ENCODE assay signal across 10 cellular contexts in the genomic region with DNA sequence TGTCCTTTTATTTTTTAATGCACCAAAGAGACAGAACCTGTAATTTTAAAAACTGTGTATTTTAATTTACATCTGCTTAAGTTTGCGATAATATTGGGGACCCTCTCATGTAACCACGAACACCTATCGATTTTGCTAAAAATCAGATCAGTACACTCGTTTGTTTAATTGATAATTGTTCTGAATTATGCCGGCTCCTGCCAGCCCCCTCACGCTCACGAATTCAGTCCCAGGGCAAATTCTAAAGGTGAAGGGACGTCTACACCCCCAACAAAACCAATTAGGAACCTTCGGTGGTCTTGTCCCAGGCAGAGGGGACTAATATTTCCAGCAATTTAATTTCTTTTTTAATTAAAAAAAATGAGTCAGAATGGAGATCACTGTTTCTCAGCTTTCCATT. TPM values are rescaled to one million over a fixed set of nuclear protein-coding genes. Genes with fewer than 3 reads are reported as not detected.
A peak's percentile ranks its signal among the peaks of the same experiment; 100 is the strongest.
DNase-seq lines count a peak whose midpoint lies in the region; ATAC-seq and TF ChIP-seq lines count a peak whose summit lies in the region.
"Had no signal": no experiment of that assay in that cellular context is flagged by ENCODE, and none has a peak within 500 bp of the region (broad histone marks: within the 10 kb centered on the region; RNA-seq: fewer than 3 reads in every experiment).

No MANE protein-coding gene starts in this region.

- no peak overlapping the region for H3K18ac ChIP-seq in neuronal stem cell (ENCODE audit: low read length)

- no peaks in the 10 kb centered on the region for H3K9me3 ChIP-seq in ES-I3 (ENCODE audit: control insufficient read depth, insufficient read depth, low read length)
- H3K9me3 ChIP-seq in fibroblast of lung (ENCODE audit: control insufficient read depth, insufficient read depth, low read depth, low read length), result no peaks in the 10 kb centered on the region
- peaks cover 0 to 5% of the 10 kb centered on the region in 2 donors for H3K9me3 ChIP-seq in neuronal stem cell (replicated peaks in 1 of 2; ENCODE audit: control insufficient read depth in 2 of 2, insufficient read depth in 1 of 2, low read depth in 1 of 2, low read length in 2 of 2)
- H3K9me3 ChIP-seq: prostate gland had no signal

- H2AFZ ChIP-seq in fibroblast of lung (ENCODE audit: low read length) (no peak overlapping the region), neuronal stem cell (ENCODE audit: low read length) (peak overlapping the region; percentile 74)

- no peaks in the 10 kb centered on the region for H3K9me3 Mint-ChIP-seq in T-cell

- H3K9ac ChIP-seq in ES-I3 (ENCODE audit: low read depth, low read length), result peak overlapping the region; percentile 62
- peak overlapping the region; percentile 67 for H3K9ac ChIP-seq in fibroblast of lung (ENCODE audit: insufficient read depth, low read length)
- no peak overlapping the region for H3K9ac ChIP-seq in neuronal stem cell (ENCODE audit: low read depth, low read length, poor library complexity)
- H3K9ac ChIP-seq: KMS-11 had no signal

- H4K20me1 ChIP-seq in fibroblast of lung (ENCODE audit: control insufficient read depth, extremely low read depth, insufficient read depth, low read length), result peaks cover 2% of the 10 kb centered on the region

- WGBS in neuronal stem cell (ENCODE audit: extremely low coverage in 2 of 2, insufficient read length in 2 of 2, insufficient replicate concordance in 1 of 2), 2 donors, result no CpG with 5 or more reads among the region's 9 CpGs

- H3K14ac ChIP-seq in neuronal stem cell (ENCODE audit: low read length), result no peak overlapping the region

- H2BK12ac ChIP-seq in neuronal stem cell (ENCODE audit: low read length), result no peak overlapping the region

- H2BK5ac ChIP-seq in neuronal stem cell (ENCODE audit: low read length), result no peak overlapping the region

- ATAC-seq in T-cell (replicated peaks in 1 of 4) (no peak), GM18498 (IDR thresholded peaks at IDR 0.05; ENCODE audit: unreplicated experiment) (no peak), HG02970 (IDR thresholded peaks at IDR 0.05; ENCODE audit: low FRiP score, unreplicated experiment) (no peak)

- no peaks in the 10 kb centered on the region for H3K36me3 Mint-ChIP-seq in T-cell

- H4K91ac ChIP-seq in neuronal stem cell (ENCODE audit: low read depth, low read length, poor library complexity), result no peak overlapping the region

- no peak for TF ChIP-seq CTCF in fibroblast of lung (conservative IDR thresholded peaks at IDR 0.05 in 1 of 2, IDR thresholded peaks at IDR 0.05 in 1 of 2; ENCODE audit: low read depth in 1 of 2, low read length in 2 of 2)

- peaks cover 19% of the 10 kb centered on the region for H3K79me1 ChIP-seq in neuronal stem cell (ENCODE audit: low read depth, low read length)

- peak overlapping the region; percentile 34 to 88 (median 63) for H3K4me3 Mint-ChIP-seq in T-cell

- peak overlapping the region; percentile 61 to 98 (median 76) for H3K4me3 ChIP-seq in fibroblast of lung (replicated peaks in 1 of 4; ENCODE audit: control extremely low read depth in 1 of 4, insufficient read depth in 1 of 4, low read depth in 3 of 4, low read length in 4 of 4)
- H3K4me3 ChIP-seq in neuronal stem cell (ENCODE audit: low read length in 2 of 2), result peak overlapping the region; percentile 64 to 65

- H3K27me3 ChIP-seq in fibroblast of lung (ENCODE audit: control insufficient read depth, insufficient read depth, low read length), result no peaks in the 10 kb centered on the region
- H3K27me3 ChIP-seq in neuronal stem cell (ENCODE audit: control insufficient read depth in 3 of 3, insufficient read depth in 3 of 3, low read depth in 1 of 3, low read length in 3 of 3), result peaks cover 0 to 51% (median 8%) of the 10 kb centered on the region in 3 experiments

- H2AK5ac ChIP-seq in neuronal stem cell (ENCODE audit: low read depth, low read length), result no peak overlapping the region

- H3K27ac ChIP-seq in fibroblast of lung (ENCODE audit: insufficient read depth, low read length) (peak overlapping the region; percentile 93), neuronal stem cell (replicated peaks; ENCODE audit: low read length) (no peak overlapping the region)
- H3K27ac ChIP-seq: KMS-11 had no signal

- no peak overlapping the region for H3K27ac Mint-ChIP-seq in T-cell

- H4K8ac ChIP-seq in neuronal stem cell (ENCODE audit: low read depth, low read length), result no peak overlapping the region

- CTCF ChIA-PET in T-cell (lab: Charles Lee), result no interaction called here

- peaks cover 32 to 51% of the 10 kb centered on the region in 2 donors for H3K27me3 Mint-ChIP-seq in T-cell

- H2BK15ac ChIP-seq in neuronal stem cell (ENCODE audit: low read length), result no peak overlapping the region

- peaks cover 6% of the 10 kb centered on the region for H3K36me3 ChIP-seq in ES-I3 (ENCODE audit: insufficient read depth, low read length)
- peaks cover 13% of the 10 kb centered on the region for H3K36me3 ChIP-seq in fibroblast of lung (ENCODE audit: control insufficient read depth, insufficient read depth, low read length)
- H3K36me3 ChIP-seq in neuronal stem cell (replicated peaks in 1 of 2; ENCODE audit: control insufficient read depth in 2 of 2, insufficient read depth in 2 of 2, low read length in 2 of 2), result peaks cover 11 to 13% of the 10 kb centered on the region in 2 donors
- H3K36me3 ChIP-seq: prostate gland had no signal

- H3K4me1 Mint-ChIP-seq in T-cell, result peaks cover 16 to 40% (median 36%) of the 10 kb centered on the region in 3 donors

- no peak overlapping the region for H2BK120ac ChIP-seq in neuronal stem cell (ENCODE audit: low read depth, low read length)

- peaks cover 13% of the 10 kb centered on the region; the same call in 1 of the 2 replicates for H3K4me1 ChIP-seq in ES-I3 (ENCODE audit: insufficient read depth, low read length)
- peaks cover 15% of the 10 kb centered on the region for H3K4me1 ChIP-seq in fibroblast of lung (ENCODE audit: control insufficient read depth, extremely low read depth, insufficient read depth, low read length)
- H3K4me1 ChIP-seq in neuronal stem cell (ENCODE audit: control insufficient read depth in 2 of 2, insufficient read depth in 1 of 2, low read depth in 1 of 2, low read length in 2 of 2), result peaks cover 18 to 28% of the 10 kb centered on the region in 2 donors

- no peak for DNase-seq in T-cell
- DNase-seq in fibroblast of lung (ENCODE audit: low read depth in 2 of 2), result no peak
- DNase-seq in neuronal stem cell (ENCODE audit: low spot score), result no peak
- no peak for DNase-seq in NCI-H2107 (lab: John Stamatoyannopoulos, UW)
- DNase-seq in activated CD4-positive, CD25-positive, alpha-beta regulatory T cell treated with anti-CD3 and anti-CD28 coated beads, Interleukin-2, amount 50 U/mL, for 72 hours, result no peak

- peaks cover 45% of the 10 kb centered on the region for H3K79me2 ChIP-seq in fibroblast of lung (ENCODE audit: control insufficient read depth, insufficient read depth, low read length)

- no peak overlapping the region for H3K23ac ChIP-seq in neuronal stem cell (ENCODE audit: low read depth, low read length, poor library complexity)

- POLR2A ChIA-PET in T-cell (lab: Charles Lee), result no interaction called here

- H3K4ac ChIP-seq in neuronal stem cell (ENCODE audit: low read length), result no peak overlapping the region

- H3K4me2 ChIP-seq in fibroblast of lung (ENCODE audit: extremely low read depth, insufficient read depth, low read length) (peak overlapping the region; percentile 73), neuronal stem cell (ENCODE audit: insufficient read depth, low read length, poor library complexity, severe bottlenecking) (peak overlapping the region; percentile 92)
- H3K4me2 ChIP-seq: KMS-11 had no signal

RNA-seq across cellular contexts. Expression of a gene that starts 1.1 kb away (rescaled TPM):
- total RNA-seq in T-cell, result 1 to 10 TPM; 1.0 to 4.2 (median 2.8) TPM
- total RNA-seq in fibroblast of lung, result 127 and 548 TPM in 2 replicates
- polyA plus RNA-seq in fibroblast of lung, result 322 and 523 TPM in 2 replicates
- 342 and 554 TPM in 2 replicates for polyA plus RNA-seq in fibroblast of lung (2012)
- 590 and 1,076 TPM in 2 replicates for polyA minus RNA-seq in fibroblast of lung (ENCODE audit: low replicate concordance)
- 56.5 TPM for polyA plus RNA-seq in neuronal stem cell (2013, experiment 1 of 2)
- 57.8 TPM for polyA plus RNA-seq in neuronal stem cell (2013, experiment 2 of 2)

RNA-seq across cellular contexts. Expression of a gene that starts 35.3 kb away (rescaled TPM):
- total RNA-seq in T-cell (10 to 100 TPM; 31.8 to 64.2 (median 57.4) TPM), fibroblast of lung (20.3 and 25.4 TPM in 2 replicates)
- 18.1 and 19.5 TPM in 2 replicates for polyA plus RNA-seq in fibroblast of lung
- polyA plus RNA-seq in fibroblast of lung (2012), result 14.2 and 15.0 TPM in 2 replicates
- 4.1 and 5.0 TPM in 2 replicates for polyA minus RNA-seq in fibroblast of lung (ENCODE audit: low replicate concordance)
- polyA plus RNA-seq in neuronal stem cell (2013, experiment 1 of 2), result 13.6 TPM
- polyA plus RNA-seq in neuronal stem cell (2013, experiment 2 of 2), result 13.3 TPM

Comparison
In these comparisons a context has a peak if more than half of its experiments do, and no peak if none do; other contexts are left out.
1. RNA of a gene that starts 1.1 kb away (total RNA-seq): 127 to 548 TPM in fibroblast of lung; 1.0 to 4.2 TPM in T-cell; every median in the first group is over 10 times any median in the second.